ENCODE assay signal across 8 cellular contexts in the genomic region with DNA sequence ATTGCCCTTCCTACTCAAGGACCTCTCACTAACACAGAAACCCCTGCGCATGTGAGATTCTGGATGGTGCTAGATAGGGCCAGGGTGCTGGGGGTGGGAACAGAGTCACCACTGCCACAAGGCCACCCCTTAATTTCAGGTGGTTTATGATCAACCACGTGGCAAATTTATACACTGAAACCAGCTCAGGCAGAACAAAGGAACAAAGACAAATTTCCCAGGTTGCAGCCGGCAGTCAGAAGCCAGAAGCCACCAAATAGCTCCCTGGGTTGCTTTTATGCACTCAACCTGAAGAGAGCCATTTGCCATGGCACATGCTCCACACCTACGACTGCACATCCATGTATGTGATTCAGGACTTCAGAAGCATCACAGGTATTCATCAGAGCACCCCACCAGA. TPM values are rescaled to one million over a fixed set of nuclear protein-coding genes. Genes with fewer than 3 reads are reported as not detected.
DNase-seq lines count a peak whose midpoint lies in the region; ATAC-seq and TF ChIP-seq lines count a peak whose summit lies in the region.

No MANE protein-coding gene starts in this region.

- DNase-seq in activated effector memory CD4-positive, alpha-beta T cell treated with anti-CD3 and anti-CD28 coated beads, Interleukin-2, amount 50 U/mL, for 16 hours, result peak; percentile 83
- DNase-seq in activated effector memory CD4-positive, alpha-beta T cell treated with Interleukin-2 at 50 U/mL for 16 hours, result no peak
- peak; percentile 64 for DNase-seq in activated CD8-positive, alpha-beta memory T cell treated with anti-CD3 and anti-CD28 coated beads, Interleukin-2, amount 10 ng/mL, durations not matched to agents 7 days and 5 days
- DNase-seq in neural progenitor cell (ENCODE audit: low spot score) (no peak), NCI-H1048 (lab: John Stamatoyannopoulos, UW) (no peak), AG08396 (ENCODE audit: low spot score) (no peak), pons (ENCODE audit: low spot score) (no peak)

- peak overlapping the region; percentile 55 for H3K4me2 ChIP-seq in neural progenitor cell

- peaks cover 41% of the 10 kb centered on the region for H4K20me1 ChIP-seq in neural progenitor cell (ENCODE audit: low read depth)

- peak overlapping the region; percentile 82 for H3K27ac Mint-ChIP-seq in activated CD8-positive, alpha-beta memory T cell treated with anti-CD3 and anti-CD28 coated beads, Interleukin-2, amount 10 ng/mL, durations not matched to agents 7 days and 5 days
- H3K27ac Mint-ChIP-seq in neural progenitor cell, result no peak overlapping the region

- H3K27me3 Mint-ChIP-seq in activated CD8-positive, alpha-beta memory T cell treated with anti-CD3 and anti-CD28 coated beads, Interleukin-2, amount 10 ng/mL, durations not matched to agents 7 days and 5 days, result no peaks in the 10 kb centered on the region
- H3K27me3 Mint-ChIP-seq in neural progenitor cell (ENCODE audit: insufficient read depth, low read depth), result peaks cover 9% of the 10 kb centered on the region

- H3K9me3 Mint-ChIP-seq in activated CD8-positive, alpha-beta memory T cell treated with anti-CD3 and anti-CD28 coated beads, Interleukin-2, amount 10 ng/mL, durations not matched to agents 7 days and 5 days (ENCODE audit: low read depth), result no peaks in the 10 kb centered on the region
- peaks cover 6% of the 10 kb centered on the region for H3K9me3 Mint-ChIP-seq in neural progenitor cell

- H3K36me3 Mint-ChIP-seq in activated CD8-positive, alpha-beta memory T cell treated with anti-CD3 and anti-CD28 coated beads, Interleukin-2, amount 10 ng/mL, durations not matched to agents 7 days and 5 days, result peaks cover 10% of the 10 kb centered on the region
- peaks cover 22% of the 10 kb centered on the region for H3K36me3 Mint-ChIP-seq in neural progenitor cell

- H3K36me3 ChIP-seq in neural progenitor cell, result no peaks in the 10 kb centered on the region

- no peaks in the 10 kb centered on the region for H3K9me3 ChIP-seq in neural progenitor cell (ENCODE audit: low read depth)

- H3K79me2 ChIP-seq in neural progenitor cell (ENCODE audit: low read depth), result peaks cover 71% of the 10 kb centered on the region

- ATAC-seq in HG03196 (IDR thresholded peaks at IDR 0.05; ENCODE audit: unreplicated experiment), result peak; percentile 33
- ATAC-seq in activated CD8-positive, alpha-beta memory T cell treated with anti-CD3 and anti-CD28 coated beads, Interleukin-2, amount 10 ng/mL, durations not matched to agents 7 days and 5 days, result peak; percentile 18

- H3F3A ChIP-seq in neural progenitor cell (ENCODE audit: low read depth), result peaks cover 21% of the 10 kb centered on the region

- H3K4me1 ChIP-seq in neural progenitor cell, result peaks cover 39% of the 10 kb centered on the region

- peaks cover 23% of the 10 kb centered on the region for H3K27me3 ChIP-seq in neural progenitor cell

- H3K4me1 Mint-ChIP-seq in activated CD8-positive, alpha-beta memory T cell treated with anti-CD3 and anti-CD28 coated beads, Interleukin-2, amount 10 ng/mL, durations not matched to agents 7 days and 5 days, result peaks cover 69% of the 10 kb centered on the region
- peaks cover 36% of the 10 kb centered on the region for H3K4me1 Mint-ChIP-seq in neural progenitor cell

- no peak overlapping the region for H3K9ac ChIP-seq in neural progenitor cell

- TF ChIP-seq CTCF in neural progenitor cell (IDR thresholded peaks at IDR 0.05), result no peak

- no peak overlapping the region for H3K4me3 ChIP-seq in neural progenitor cell

- H3K4me3 Mint-ChIP-seq in activated CD8-positive, alpha-beta memory T cell treated with anti-CD3 and anti-CD28 coated beads, Interleukin-2, amount 10 ng/mL, durations not matched to agents 7 days and 5 days, result peak overlapping the region; percentile 87
- H3K4me3 Mint-ChIP-seq in neural progenitor cell, result peak overlapping the region; percentile 46

- CTCF ChIA-PET in activated CD8-positive, alpha-beta memory T cell treated with anti-CD3 and anti-CD28 coated beads, Interleukin-2, amount 10 ng/mL, durations not matched to agents 7 days and 5 days (lab: Charles Lee), result interaction anchor here (6.0 kb wide), 1 partner anchor 36 kb away, joined by 33 read pairs; no protein-coding TSS in a partner anchor

- no peak overlapping the region for H3K27ac ChIP-seq in neural progenitor cell

- H2AFZ ChIP-seq in neural progenitor cell (replicated peaks), result no peak overlapping the region

RNA-seq across cellular contexts. Expression of a gene that starts 2.5 kb away (rescaled TPM):
- total RNA-seq in activated CD8-positive, alpha-beta memory T cell treated with anti-CD3 and anti-CD28 coated beads, Interleukin-2, amount 10 ng/mL, durations not matched to agents 7 days and 5 days, result 10 to 100 TPM; 42.3 to 67.3 TPM
- total RNA-seq in neural progenitor cell (ENCODE audit: low replicate concordance), result 46.6 and 55.9 TPM in 2 replicates

Comparison
In these comparisons a context has a peak if more than half of its experiments do, and no peak if none do; other contexts are left out.
1. DNase-seq: peak in activated effector memory CD4-positive, alpha-beta T cell treated with anti-CD3 and anti-CD28 coated beads, Interleukin-2, amount 50 U/mL, for 16 hours (single experiment) and activated CD8-positive, alpha-beta memory T cell treated with anti-CD3 and anti-CD28 coated beads, Interleukin-2, amount 10 ng/mL, durations not matched to agents 7 days and 5 days (single experiment); none in activated effector memory CD4-positive, alpha-beta T cell treated with Interleukin-2 at 50 U/mL for 16 hours (single experiment), neural progenitor cell (single experiment), NCI-H1048 (single experiment), AG08396 (single experiment) and pons (single experiment).